16 cellular contexts compared by ENCODE assay signal in the genomic region with DNA sequence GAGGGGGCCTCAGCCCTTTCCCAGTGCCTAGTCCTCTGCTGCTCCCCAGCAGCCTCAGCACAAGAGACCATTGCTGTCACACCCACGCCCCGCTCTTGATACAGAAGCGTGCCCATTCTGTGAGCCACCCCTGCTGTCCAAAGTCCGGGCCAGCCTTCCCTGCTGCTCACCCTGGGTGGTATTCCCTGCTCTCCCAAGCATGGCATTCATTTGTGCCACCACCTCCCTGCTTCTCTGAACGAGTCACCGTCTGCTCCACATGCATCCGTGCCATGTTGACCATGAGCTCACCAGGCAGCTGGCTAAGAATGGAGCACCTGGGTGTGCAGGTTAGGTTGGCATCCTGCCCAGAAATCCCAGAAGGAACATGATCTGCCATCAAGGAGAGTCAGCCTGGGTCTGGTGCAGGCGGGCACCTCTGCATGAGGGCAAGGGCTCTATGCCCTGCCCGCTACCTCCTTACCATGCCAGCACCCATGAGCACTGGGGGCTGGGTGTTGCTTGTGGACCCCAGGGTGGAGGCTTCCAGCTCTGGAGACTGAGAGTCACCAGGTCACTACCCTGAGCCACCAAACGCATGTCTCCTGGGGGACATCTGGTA.
DNase-seq lines count a peak whose midpoint lies in the region; ATAC-seq and TF ChIP-seq lines count a peak whose summit lies in the region.
"Had no signal": no experiment of that assay in that cellular context is flagged by ENCODE, and none has a peak within 500 bp of the region (broad histone marks: within the 10 kb centered on the region; RNA-seq: fewer than 3 reads in every experiment).

No MANE protein-coding gene starts in this region.

- TF ChIP-seq POLR2A in gastroesophageal sphincter (IDR thresholded peaks at IDR 0.05): no peak

- no peaks in the 10 kb centered on the region for H3K27me3 Mint-ChIP-seq in chondrocyte (ENCODE audit: low read depth)
- H3K27me3 Mint-ChIP-seq in immature natural killer cell (ENCODE audit: low read depth in 3 of 3): peaks cover 0 to 2% (median 1%) of the 10 kb centered on the region in 3 donors

- no peak overlapping the region for H3K4me3 ChIP-seq in gastroesophageal sphincter
- H3K4me3 ChIP-seq: dorsolateral prefrontal cortex, gastrocnemius medialis had no signal

- H3K27ac Mint-ChIP-seq in chondrocyte (ENCODE audit: unreplicated experiment) (no peak overlapping the region), immature natural killer cell (no peak overlapping the region)
- H3K27ac Mint-ChIP-seq: nephron progenitor cell had no signal

- TF ChIP-seq CTCF in chondrocyte (IDR thresholded peaks at IDR 0.05) (no peak), gastroesophageal sphincter (IDR thresholded peaks at IDR 0.05) (no peak)

- no peak for TF ChIP-seq EP300 in gastroesophageal sphincter (IDR thresholded peaks at IDR 0.05)

- H3K9me3 Mint-ChIP-seq in chondrocyte (ENCODE audit: low read depth) (no peaks in the 10 kb centered on the region), immature natural killer cell (no peaks in the 10 kb centered on the region)

- H3K36me3 Mint-ChIP-seq in chondrocyte (ENCODE audit: low read depth) (peaks cover 1% of the 10 kb centered on the region), immature natural killer cell (no peaks in the 10 kb centered on the region)

- H3K36me3 ChIP-seq in gastroesophageal sphincter: peaks cover 0 to 14% of the 10 kb centered on the region in 2 donors
- H3K36me3 ChIP-seq: gastrocnemius medialis, WERI-Rb-1 had no signal

- H3K4me3 Mint-ChIP-seq in chondrocyte (ENCODE audit: unreplicated experiment): no peak overlapping the region
- no peak overlapping the region for H3K4me3 Mint-ChIP-seq in immature natural killer cell

- peaks cover 0 to 5% (median 0%) of the 10 kb centered on the region in 3 donors for H3K4me1 ChIP-seq in gastroesophageal sphincter
- H3K4me1 ChIP-seq: gastrocnemius medialis had no signal

- H3K27ac ChIP-seq in gastroesophageal sphincter: no peak overlapping the region
- H3K27ac ChIP-seq: 22Rv1, dorsolateral prefrontal cortex, gastrocnemius medialis, WERI-Rb-1 had no signal

- H3K27me3 ChIP-seq in gastroesophageal sphincter: peaks cover 18% of the 10 kb centered on the region

- 80% methylated on average over 3 of the region's 10 CpGs; no CpG with 5 or more reads in 1 of the 2 donors for WGBS in gastroesophageal sphincter (ENCODE audit: low coverage in 1 of 2), 2 donors

- ATAC-seq in gastroesophageal sphincter: no peak
- ATAC-seq: gastrocnemius medialis had no signal

- H3K9me3 ChIP-seq in gastroesophageal sphincter: peaks cover 0 to 13% (median 0%) of the 10 kb centered on the region in 3 donors
- H3K9me3 ChIP-seq: gastrocnemius medialis had no signal

- H3K4me1 Mint-ChIP-seq in chondrocyte (ENCODE audit: low read depth) (peaks cover 12% of the 10 kb centered on the region), immature natural killer cell (peaks cover 0 to 6% of the 10 kb centered on the region in 2 donors)

- DNase-seq in DMS 273 (lab: John Stamatoyannopoulos, UW; ENCODE audit: unreplicated experiment): peak; percentile 40
- no peak for DNase-seq in DMS 273 treated with DMSO at 0.1 percent for 48 hours (lab: John Stamatoyannopoulos, UW)
- DNase-seq in NCI-H2081 treated with DMSO at 0.1 percent for 48 hours (lab: John Stamatoyannopoulos, UW): peak; percentile 70
- DNase-seq in chondrocyte (ENCODE audit: low spot score): peak; percentile 52
- DNase-seq in renal cortical epithelial cell (ENCODE audit: low read depth): peak; percentile 91
- DNase-seq in putamen (ENCODE audit: low spot score): no peak
- DNase-seq in immature natural killer cell: no peak
- DNase-seq: gastrocnemius medialis, kidney, NCI-H1930, nephron progenitor cell, Right ventricle myocardium superior, WERI-Rb-1 had no signal

Comparison
In these comparisons a context has a peak if more than half of its experiments do, and no peak if none do; other contexts are left out.
1. DNase-seq: peak in DMS 273 (single experiment), NCI-H2081 treated with DMSO at 0.1 percent for 48 hours (single experiment), chondrocyte (single experiment) and renal cortical epithelial cell (single experiment); none in DMS 273 treated with DMSO at 0.1 percent for 48 hours (single experiment), putamen (single experiment) and immature natural killer cell (0 of 3).